16 cellular contexts compared by ENCODE assay signal in genomic region chr20:29741594-29741893, GRCh38.
DNase-seq lines count a peak whose midpoint lies in the region; ATAC-seq and TF ChIP-seq lines count a peak whose summit lies in the region.
"Had no signal": no experiment of that assay in that cellular context is flagged by ENCODE, and none has a peak within 500 bp of the region (broad histone marks: within the 10 kb centered on the region; RNA-seq: fewer than 3 reads in every experiment).

No MANE protein-coding gene starts in this region.

- no peak overlapping the region for H3K4me2 ChIP-seq in mesendoderm (ENCODE audit: low read length)
- H3K4me2 ChIP-seq: BLaER1 treated with 17β-estradiol and CSF1 and Interleukin-3, amounts not matched to agents 10 nM and 100 nM had no signal

- H3K27ac ChIP-seq in mesendoderm (ENCODE audit: low read depth, low read length): no peak overlapping the region
- H3K27ac ChIP-seq: BLaER1 treated with 17β-estradiol and CSF1 and Interleukin-3, amounts not matched to agents 10 nM and 100 nM; GM23248; HL-60 had no signal

- H3K56ac ChIP-seq in mesendoderm (ENCODE audit: low read length): no peak overlapping the region

- H3K4me3 Mint-ChIP-seq in activated naive CD4-positive, alpha-beta T cell treated with anti-CD3 and anti-CD28 coated beads for 36 hours: peak overlapping the region; percentile 15
- H3K4me3 Mint-ChIP-seq in chondrocyte (ENCODE audit: unreplicated experiment) (no peak overlapping the region), progenitor cell of endocrine pancreas (ENCODE audit: low read depth) (no peak overlapping the region)

- no peak overlapping the region for H3K23ac ChIP-seq in mesendoderm (ENCODE audit: low read length)

- CTCF ChIA-PET in activated naive CD4-positive, alpha-beta T cell treated with anti-CD3 and anti-CD28 coated beads for 36 hours (lab: Charles Lee): no interaction called here

- no peaks in the 10 kb centered on the region for H3K79me2 ChIP-seq in mesendoderm (ENCODE audit: control insufficient read depth, insufficient read depth, low read length)

- H3K9ac ChIP-seq in mesendoderm (ENCODE audit: low read length): no peak overlapping the region
- H3K9ac ChIP-seq: BLaER1 treated with 17β-estradiol and CSF1 and Interleukin-3, amounts not matched to agents 10 nM and 100 nM; GM23248 had no signal

- no peak overlapping the region for H4K5ac ChIP-seq in mesendoderm (ENCODE audit: low read length)

- no peak overlapping the region for H2BK15ac ChIP-seq in mesendoderm (replicated peaks; ENCODE audit: low read depth)

- H2BK120ac ChIP-seq in mesendoderm (ENCODE audit: low read depth, low read length): no peak overlapping the region

- H3K18ac ChIP-seq in mesendoderm (ENCODE audit: low read length): no peak overlapping the region

- WGBS in mesendoderm (ENCODE audit: extremely low coverage, insufficient coverage, low lambda C conversion rate): no CpG with 5 or more reads among the region's 13 CpGs

- intact Hi-C loops in activated naive CD4-positive, alpha-beta T cell treated with anti-CD3 and anti-CD28 coated beads for 36 hours (cut with micrococcal nuclease): no loop called here

- H3K9me3 Mint-ChIP-seq in activated naive CD4-positive, alpha-beta T cell treated with anti-CD3 and anti-CD28 coated beads for 36 hours: peaks cover 22% of the 10 kb centered on the region
- H3K9me3 Mint-ChIP-seq in chondrocyte (ENCODE audit: low read depth) (peaks cover 45% of the 10 kb centered on the region), progenitor cell of endocrine pancreas (ENCODE audit: low read depth) (peaks cover 39% of the 10 kb centered on the region)

- no peak overlapping the region for H4K8ac ChIP-seq in mesendoderm (ENCODE audit: low read depth, low read length)

- no peak overlapping the region for H3K27ac Mint-ChIP-seq in activated naive CD4-positive, alpha-beta T cell treated with anti-CD3 and anti-CD28 coated beads for 36 hours
- H3K27ac Mint-ChIP-seq in chondrocyte (ENCODE audit: unreplicated experiment): no peak overlapping the region
- H3K27ac Mint-ChIP-seq in progenitor cell of endocrine pancreas: peak overlapping the region; percentile 67
- H3K27ac Mint-ChIP-seq: CD4-positive, CD25-positive, alpha-beta regulatory T cell had no signal

- no peak for ATAC-seq in GM21619 (IDR thresholded peaks at IDR 0.05; ENCODE audit: unreplicated experiment)

- peaks cover 10% of the 10 kb centered on the region for H3K27me3 Mint-ChIP-seq in activated naive CD4-positive, alpha-beta T cell treated with anti-CD3 and anti-CD28 coated beads for 36 hours (ENCODE audit: low read depth)
- no peaks in the 10 kb centered on the region for H3K27me3 Mint-ChIP-seq in chondrocyte (ENCODE audit: low read depth)
- no peaks in the 10 kb centered on the region for H3K27me3 Mint-ChIP-seq in progenitor cell of endocrine pancreas
- H3K27me3 Mint-ChIP-seq: CD4-positive, CD25-positive, alpha-beta regulatory T cell had no signal

- H3K4me1 ChIP-seq in mesendoderm (ENCODE audit: control insufficient read depth, low read depth, low read length): no peaks in the 10 kb centered on the region
- H3K4me1 ChIP-seq: BLaER1 treated with 17β-estradiol and CSF1 and Interleukin-3, amounts not matched to agents 10 nM and 100 nM had no signal

- no peak overlapping the region for H2AK5ac ChIP-seq in mesendoderm (ENCODE audit: low read length)

- no peaks in the 10 kb centered on the region for H3K27me3 ChIP-seq in mesendoderm (ENCODE audit: insufficient read depth, low read length, poor library complexity)
- H3K27me3 ChIP-seq: BLaER1 treated with 17β-estradiol and CSF1 and Interleukin-3, amounts not matched to agents 10 nM and 100 nM had no signal

- DNase-seq in activated naive CD4-positive, alpha-beta T cell treated with anti-CD3 and anti-CD28 coated beads for 36 hours: no peak
- DNase-seq in activated naive CD4-positive, alpha-beta T cell treated with Interleukin-2 at 50 U/mL for 16 hours: no peak
- peak; percentile 21 for DNase-seq in GM20000 (ENCODE audit: low spot score)
- DNase-seq in chondrocyte (ENCODE audit: low spot score): peak; percentile 93
- no peak for DNase-seq in progenitor cell of endocrine pancreas (ENCODE audit: low spot score, unreplicated experiment)
- no peak for DNase-seq in SIG-M5 treated with dmso at 0.1 percent for 504 hours (lab: John Stamatoyannopoulos, UW; ENCODE audit: unreplicated experiment)
- no peak for DNase-seq in mesendoderm
- DNase-seq: 8988T; AML-193; Calu3; CD4-positive, CD25-positive, alpha-beta regulatory T cell; DMS 273 treated with DMSO at 0.1 percent for 48 hours; GM23248 had no signal

- H3K4me1 Mint-ChIP-seq in activated naive CD4-positive, alpha-beta T cell treated with anti-CD3 and anti-CD28 coated beads for 36 hours (ENCODE audit: low read depth): no peaks in the 10 kb centered on the region
- H3K4me1 Mint-ChIP-seq in chondrocyte (ENCODE audit: low read depth): no peaks in the 10 kb centered on the region
- H3K4me1 Mint-ChIP-seq in progenitor cell of endocrine pancreas (ENCODE audit: low read depth): no peaks in the 10 kb centered on the region
- H3K4me1 Mint-ChIP-seq: CD4-positive, CD25-positive, alpha-beta regulatory T cell had no signal

- H3K36me3 ChIP-seq in mesendoderm (ENCODE audit: control insufficient read depth, insufficient read depth, low read length): no peaks in the 10 kb centered on the region
- H3K36me3 ChIP-seq: BLaER1 treated with 17β-estradiol and CSF1 and Interleukin-3, amounts not matched to agents 10 nM and 100 nM had no signal

- no peak for TF ChIP-seq CTCF in GM20000 (IDR thresholded peaks at IDR 0.05; ENCODE audit: extremely low read depth, missing control alignments)
- TF ChIP-seq CTCF in chondrocyte (IDR thresholded peaks at IDR 0.05): no peak
- TF ChIP-seq CTCF in progenitor cell of endocrine pancreas (IDR thresholded peaks at IDR 0.05; ENCODE audit: unreplicated experiment): no peak

- H3K4ac ChIP-seq in mesendoderm (ENCODE audit: low read depth, low read length): no peak overlapping the region

- no peaks in the 10 kb centered on the region for H3K79me1 ChIP-seq in mesendoderm (ENCODE audit: low read length)

- peaks cover 7% of the 10 kb centered on the region for H3K36me3 Mint-ChIP-seq in activated naive CD4-positive, alpha-beta T cell treated with anti-CD3 and anti-CD28 coated beads for 36 hours (ENCODE audit: low read depth)
- H3K36me3 Mint-ChIP-seq in chondrocyte (ENCODE audit: low read depth): peaks cover 3% of the 10 kb centered on the region
- H3K36me3 Mint-ChIP-seq in progenitor cell of endocrine pancreas (ENCODE audit: insufficient read depth): peaks cover 3% of the 10 kb centered on the region
- H3K36me3 Mint-ChIP-seq: CD4-positive, CD25-positive, alpha-beta regulatory T cell had no signal

- no peak overlapping the region for H2BK5ac ChIP-seq in mesendoderm (ENCODE audit: low read length)

- H3K4me3 ChIP-seq in mesendoderm (ENCODE audit: low read length): no peak overlapping the region
- H3K4me3 ChIP-seq: GM23248 had no signal

Comparison
In these comparisons a context has a peak if more than half of its experiments do, and no peak if none do; other contexts are left out.
1. DNase-seq: peak in GM20000 (single experiment) and chondrocyte (single experiment); none in activated naive CD4-positive, alpha-beta T cell treated with anti-CD3 and anti-CD28 coated beads for 36 hours (single experiment), activated naive CD4-positive, alpha-beta T cell treated with Interleukin-2 at 50 U/mL for 16 hours (single experiment), progenitor cell of endocrine pancreas (single experiment), SIG-M5 treated with dmso at 0.1 percent for 504 hours (single experiment) and mesendoderm (single experiment).